10 cellular contexts compared by ENCODE assay signal in the genomic region with DNA sequence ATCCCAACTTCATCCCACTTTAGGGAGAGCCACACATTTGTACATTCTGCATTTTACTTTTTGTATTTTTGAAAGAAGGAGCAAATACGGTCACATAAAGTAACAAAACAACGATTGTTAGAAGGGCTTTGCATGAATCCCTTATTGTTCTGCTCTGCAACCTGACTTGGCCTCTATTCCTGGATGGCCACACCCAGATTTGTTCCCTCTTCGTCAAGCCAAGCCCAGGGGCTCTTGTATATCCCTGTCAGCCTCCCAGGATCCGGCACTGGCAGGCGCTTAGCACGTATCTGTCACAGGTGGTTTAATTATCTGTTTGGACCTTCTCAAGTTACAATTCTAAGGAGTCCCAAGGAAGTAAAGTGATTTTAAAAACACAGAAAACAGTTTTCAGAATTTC. TPM values are rescaled to one million over a fixed set of nuclear protein-coding genes. Genes with fewer than 3 reads are reported as not detected.
A peak's percentile ranks its signal among the peaks of the same experiment; 100 is the strongest.
DNase-seq lines count a peak whose midpoint lies in the region; ATAC-seq and TF ChIP-seq lines count a peak whose summit lies in the region.
"Had no signal": no experiment of that assay in that cellular context is flagged by ENCODE, and none has a peak within 500 bp of the region (broad histone marks: within the 10 kb centered on the region; RNA-seq: fewer than 3 reads in every experiment).

No MANE protein-coding gene starts in this region.

- no peak overlapping the region for H3K4me3 Mint-ChIP-seq in H9

- no peak overlapping the region for H3K4me2 ChIP-seq in H9 (ENCODE audit: insufficient read depth, insufficient read length, low read length)
- peak overlapping the region; percentile 61 for H3K4me2 ChIP-seq in PC-9
- no peak overlapping the region for H3K4me2 ChIP-seq in MM.1S (ENCODE audit: low read depth, low read length)

- no peak overlapping the region for H2BK120ac ChIP-seq in H9 (ENCODE audit: low read depth, low read length, poor library complexity, severe bottlenecking)

- H2BK12ac ChIP-seq in H9 (ENCODE audit: insufficient read length, low read depth, low read length), result no peak overlapping the region

- ATAC-seq in omental fat pad (ENCODE audit: low FRiP score), result no peak
- ATAC-seq in GM21737 (IDR thresholded peaks at IDR 0.05; ENCODE audit: unreplicated experiment), result no peak

- CTCF ChIA-PET in PC-9 (lab: Charles Lee), result no interaction called here

- no peak overlapping the region for H3K56ac ChIP-seq in H9 (ENCODE audit: insufficient read length, low read depth, low read length)

- no peak overlapping the region for H2AK5ac ChIP-seq in H9 (ENCODE audit: insufficient read length, low read length)

- H4K8ac ChIP-seq in H9 (replicated peaks; ENCODE audit: insufficient read length, low read depth, low read length), result no peak overlapping the region

- H3K27me3 ChIP-seq in H9 (ENCODE audit: insufficient read depth, low read length), result no peaks in the 10 kb centered on the region
- no peaks in the 10 kb centered on the region for H3K27me3 ChIP-seq in PC-9 (ENCODE audit: insufficient read depth, low read depth)
- peaks cover 21% of the 10 kb centered on the region for H3K27me3 ChIP-seq in left ventricle myocardium inferior (ENCODE audit: low read depth)
- H3K27me3 ChIP-seq in MM.1S (replicated peaks; ENCODE audit: insufficient read depth, low read length), result peaks cover 27% of the 10 kb centered on the region; the same call in 1 of the 2 replicates
- H3K27me3 ChIP-seq: cardiac muscle cell had no signal

- H4K5ac ChIP-seq in H9 (ENCODE audit: insufficient read length, low read depth, low read length), result no peak overlapping the region

- no peaks in the 10 kb centered on the region for H3K9me3 ChIP-seq in H9 (ENCODE audit: control insufficient read depth, low read depth, low read length)
- no peaks in the 10 kb centered on the region for H3K9me3 ChIP-seq in PC-9 (ENCODE audit: insufficient read depth, low read depth)
- H3K9me3 ChIP-seq in left ventricle myocardium inferior (replicated peaks), result peaks cover 45% of the 10 kb centered on the region
- H3K9me3 ChIP-seq in MM.1S (replicated peaks; ENCODE audit: insufficient read depth, low read length), result no peaks in the 10 kb centered on the region

- H3K18ac ChIP-seq in H9 (ENCODE audit: insufficient read length, low read depth, low read length), result no peak overlapping the region

- no peaks in the 10 kb centered on the region for H3K23me2 ChIP-seq in H9 (ENCODE audit: insufficient read length, low read depth, low read length, poor library complexity, severe bottlenecking)

- BruUV-seq in PC-9 (replicated peaks; lab: Mats Ljungman, UMichigan), result no TSS peak

- H3K9ac ChIP-seq in H9 (ENCODE audit: extremely low read depth, insufficient read length, low read length), result no peak overlapping the region
- no peak overlapping the region for H3K9ac ChIP-seq in MM.1S (ENCODE audit: low read length)

- H3K4me3 ChIP-seq in PC-9, result no peak overlapping the region
- no peak overlapping the region for H3K4me3 ChIP-seq in left ventricle myocardium inferior
- H3K4me3 ChIP-seq in retinal pigment epithelial cell (ENCODE audit: low read length), result no peak overlapping the region
- H3K4me3 ChIP-seq in MM.1S (ENCODE audit: low read length), result no peak overlapping the region
- H3K4me3 ChIP-seq: cardiac muscle cell had no signal

- H3K27me3 Mint-ChIP-seq in H9 (ENCODE audit: low read depth), result peaks cover 14% of the 10 kb centered on the region

- H3K36me3 Mint-ChIP-seq in H9 (ENCODE audit: insufficient read depth in 1 of 3, low read depth in 3 of 3), result peaks cover 0 to 8% (median 6%) of the 10 kb centered on the region in 3 experiments; a peak in 5 of 7 replicates

- H3F3A ChIP-seq in PC-9 (ENCODE audit: insufficient read depth, low read depth) (peaks cover 26% of the 10 kb centered on the region), MM.1S (ENCODE audit: insufficient read depth, low read length) (no peaks in the 10 kb centered on the region)

- DNase-seq in H9, result peak; percentile 15
- peak; percentile 45 to 55 for DNase-seq in PC-9
- no peak for DNase-seq in left ventricle myocardium inferior
- peak; percentile 62 for DNase-seq in retinal pigment epithelial cell (ENCODE audit: low read depth)
- no peak for DNase-seq in MM.1S
- no peak for DNase-seq in omental fat pad (ENCODE audit: low spot score)
- DNase-seq in T-helper 9 cell, result no peak

- H3K27ac ChIP-seq in H9 (ENCODE audit: insufficient read length, low read depth, low read length) (no peak overlapping the region), PC-9 (peak overlapping the region; percentile 18; the same call in 1 of the 2 replicates), left ventricle myocardium inferior (replicated peaks) (peak overlapping the region; percentile 66), MM.1S (ENCODE audit: low read length) (no peak overlapping the region)
- H3K27ac ChIP-seq: cardiac muscle cell had no signal

- H3K9me3 Mint-ChIP-seq in H9, result peaks cover 12 to 18% of the 10 kb centered on the region in 2 experiments

- H4K91ac ChIP-seq in H9 (ENCODE audit: insufficient read length, low read depth, low read length), result no peak overlapping the region

- POLR2A ChIA-PET in PC-9 (lab: Charles Lee; ENCODE audit: unreplicated experiment), result no interaction called here

- no peak overlapping the region for H3K4ac ChIP-seq in H9 (ENCODE audit: low read depth, low read length)

- H3K27ac Mint-ChIP-seq in H9, result no peak overlapping the region

- H3K79me1 ChIP-seq in H9 (ENCODE audit: insufficient read depth, low read depth, low read length, poor library complexity, severe bottlenecking), result no peaks in the 10 kb centered on the region

- H3K9me2 ChIP-seq in PC-9 (ENCODE audit: insufficient read depth) (no peaks in the 10 kb centered on the region), MM.1S (replicated peaks; ENCODE audit: insufficient read depth, low read length) (no peaks in the 10 kb centered on the region)

- H3K23ac ChIP-seq in H9 (ENCODE audit: insufficient read length, low read depth, low read length), result no peak overlapping the region

- no CpG with 5 or more reads among the region's 6 CpGs for WGBS in H9 (ENCODE audit: extremely low coverage, insufficient read length, low lambda C conversion rate)

- no peak overlapping the region for H2BK15ac ChIP-seq in H9 (ENCODE audit: low read depth, low read length)

- H2BK20ac ChIP-seq in H9 (ENCODE audit: low read depth, low read length, poor library complexity, severe bottlenecking), result no peak overlapping the region

- no peak overlapping the region for H3K14ac ChIP-seq in H9 (ENCODE audit: insufficient read depth, low read length)

- H2AFZ ChIP-seq in H9 (ENCODE audit: low read length) (no peak overlapping the region), PC-9 (no peak overlapping the region), MM.1S (ENCODE audit: low read length) (no peak overlapping the region)

- no peak overlapping the region for H3T11ph ChIP-seq in H9 (ENCODE audit: low read length)

- peaks cover 22 to 28% of the 10 kb centered on the region in 2 experiments for H3K4me1 Mint-ChIP-seq in H9

- no peaks in the 10 kb centered on the region for H4K20me1 ChIP-seq in H9 (ENCODE audit: control insufficient read depth, insufficient read depth, insufficient read length)
- H4K20me1 ChIP-seq in PC-9 (ENCODE audit: insufficient read depth), result no peaks in the 10 kb centered on the region
- no peaks in the 10 kb centered on the region for H4K20me1 ChIP-seq in MM.1S (ENCODE audit: insufficient read depth, low read length)

- H3K36me3 ChIP-seq in PC-9 (ENCODE audit: low read depth) (no peaks in the 10 kb centered on the region), left ventricle myocardium inferior (no peaks in the 10 kb centered on the region), MM.1S (replicated peaks; ENCODE audit: insufficient read depth, low read length) (no peaks in the 10 kb centered on the region)
- H3K36me3 ChIP-seq: cardiac muscle cell had no signal

- no peaks in the 10 kb centered on the region for H3K4me1 ChIP-seq in H9 (ENCODE audit: insufficient read depth, low read length)
- peaks cover 36% of the 10 kb centered on the region for H3K4me1 ChIP-seq in PC-9 (replicated peaks; ENCODE audit: insufficient read depth)
- peaks cover 42% of the 10 kb centered on the region for H3K4me1 ChIP-seq in left ventricle myocardium inferior
- H3K4me1 ChIP-seq in MM.1S (ENCODE audit: low read length), result no peaks in the 10 kb centered on the region

- no peak overlapping the region for H2BK5ac ChIP-seq in H9 (ENCODE audit: insufficient read length, low read length)

- intact Hi-C loops in PC-9 (cut with micrococcal nuclease; ENCODE audit: unreplicated experiment) (no loop called here), left ventricle myocardium inferior (cut with micrococcal nuclease) (no loop called here)

- H3K79me2 ChIP-seq in H9 (ENCODE audit: insufficient read depth, low read length) (no peaks in the 10 kb centered on the region), PC-9 (ENCODE audit: low read depth) (no peaks in the 10 kb centered on the region), MM.1S (ENCODE audit: low read length) (no peaks in the 10 kb centered on the region)

- TF ChIP-seq CTCF in H9 (conservative IDR thresholded peaks at IDR 0.05) (no peak), PC-9 (conservative IDR thresholded peaks at IDR 0.05) (no peak), left ventricle myocardium inferior (IDR thresholded peaks at IDR 0.05; ENCODE audit: borderline replicate concordance) (no peak), retinal pigment epithelial cell (conservative IDR thresholded peaks at IDR 0.05; ENCODE audit: low read depth, low read length) (no peak), MM.1S (IDR thresholded peaks at IDR 0.05; ENCODE audit: low read length) (no peak), omental fat pad (IDR thresholded peaks at IDR 0.05) (no peak)

RNA-seq across cellular contexts. Expression of gene CRYAA, which starts 28.0 kb away (rescaled TPM):
- not detected in 2 replicates for total RNA-seq in H9 (2021)
- not detected in 2 replicates for total RNA-seq in PC-9 (2021)
- total RNA-seq in left ventricle myocardium inferior, result not detected
- total RNA-seq in omental fat pad, result not detected
- total RNA-seq: cardiac muscle cell, pulmonary artery endothelial cell had no signal

Comparison
In these comparisons a context has a peak if more than half of its experiments do, and no peak if none do; other contexts are left out.
1. DNase-seq: peak in H9 (single experiment), PC-9 (2 of 2) and retinal pigment epithelial cell (single experiment); none in left ventricle myocardium inferior (single experiment), MM.1S (single experiment), omental fat pad (single experiment) and T-helper 9 cell (single experiment).
2. H3K27ac ChIP-seq: peak in PC-9 (single experiment) and left ventricle myocardium inferior (single experiment); none in H9 (single experiment) and MM.1S (single experiment).